Comparison of ENCODE assay signal across 1 cellular context in genomic region chr19:18443406-18443805, GRCh38.
TF ChIP-seq lines count a peak whose summit lies in the region.

No MANE protein-coding gene starts in this region.

TF ChIP-seq in GM23338, 12 proteins besides CTCF, POLR2A, EP300 and RAD21:
- TF ChIP-seq, protein P1, sequence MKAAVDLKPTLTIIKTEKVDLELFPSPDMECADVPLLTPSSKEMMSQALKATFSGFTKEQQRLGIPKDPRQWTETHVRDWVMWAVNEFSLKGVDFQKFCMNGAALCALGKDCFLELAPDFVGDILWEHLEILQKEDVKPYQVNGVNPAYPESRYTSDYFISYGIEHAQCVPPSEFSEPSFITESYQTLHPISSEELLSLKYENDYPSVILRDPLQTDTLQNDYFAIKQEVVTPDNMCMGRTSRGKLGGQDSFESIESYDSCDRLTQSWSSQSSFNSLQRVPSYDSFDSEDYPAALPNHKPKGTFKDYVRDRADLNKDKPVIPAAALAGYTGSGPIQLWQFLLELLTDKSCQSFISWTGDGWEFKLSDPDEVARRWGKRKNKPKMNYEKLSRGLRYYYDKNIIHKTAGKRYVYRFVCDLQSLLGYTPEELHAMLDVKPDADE (IDR thresholded peaks at IDR 0.05) = no peak
- TF ChIP-seq NANOG (IDR thresholded peaks at IDR 0.05; ENCODE audit: borderline replicate concordance) (no peak), ZNF331 (CRISPR knock-in tag; IDR thresholded peaks at IDR 0.05; ENCODE audit: low read depth) (no peak), JUNB (IDR thresholded peaks at IDR 0.05; ENCODE audit: unreplicated experiment) (no peak), CREB1 (CRISPR knock-in tag; IDR thresholded peaks at IDR 0.05; ENCODE audit: low read depth) (no peak), POLR2AphosphoS5 (IDR thresholded peaks at IDR 0.05; ENCODE audit: low read depth) (no peak), REST (IDR thresholded peaks at IDR 0.05; ENCODE audit: unreplicated experiment) (no peak), STAT1 (IDR thresholded peaks at IDR 0.05; ENCODE audit: unreplicated experiment) (no peak), ZNF462 (CRISPR knock-in tag; IDR thresholded peaks at IDR 0.05) (no peak), EZH2phosphoT487 (IDR thresholded peaks at IDR 0.05; ENCODE audit: unreplicated experiment) (no peak), ZNF114 (CRISPR knock-in tag; IDR thresholded peaks at IDR 0.05) (no peak), EZH2 (IDR thresholded peaks at IDR 0.05; ENCODE audit: low read depth, unreplicated experiment) (no peak)
TF ChIP-seq in GM23338: peak in this region for 0.
